18 cellular contexts compared by ENCODE assay signal in the genomic region with DNA sequence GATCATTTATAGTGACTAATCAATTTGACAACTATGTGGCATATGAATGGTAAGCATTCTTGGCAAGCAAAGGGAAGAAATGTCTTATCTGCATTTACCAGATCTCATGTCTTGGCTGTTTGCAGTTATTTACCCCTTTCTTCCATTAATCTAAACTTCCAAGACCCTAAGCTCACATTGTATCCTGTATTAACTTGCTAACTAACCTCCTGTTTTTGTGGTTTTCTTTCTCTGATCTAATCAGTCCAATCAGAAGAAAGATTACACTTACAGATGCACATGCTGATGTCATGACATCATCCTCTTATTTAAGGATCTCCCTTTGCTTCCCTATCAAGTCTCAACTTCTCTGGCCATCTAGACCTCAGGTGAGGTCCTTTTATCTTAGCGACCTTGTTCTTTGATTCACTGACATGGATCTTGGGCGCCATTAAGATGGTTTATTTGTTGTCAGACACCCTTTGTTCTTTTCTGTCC.
DNase-seq lines count a peak whose midpoint lies in the region; ATAC-seq and TF ChIP-seq lines count a peak whose summit lies in the region.
"Had no signal": no experiment of that assay in that cellular context is flagged by ENCODE, and none has a peak within 500 bp of the region (broad histone marks: within the 10 kb centered on the region; RNA-seq: fewer than 3 reads in every experiment).

No MANE protein-coding gene starts in this region.

- DNase-seq in Caco-2 (peak; percentile 74 to 75), KBM-7 (peak; percentile 47), brain microvascular endothelial cell (peak; percentile 6), kidney glomerular epithelial cell (lab: John Stamatoyannopoulos, UW) (peak; percentile 22), NCI-H2081 treated with DMSO at 0.1 percent for 48 hours (lab: John Stamatoyannopoulos, UW) (no peak)
- DNase-seq in stimulated activated naive CD8-positive, alpha-beta T cell treated with anti-CD3 and anti-CD28 coated beads, Interleukin-15, amount 100 ng/mL, for 72 hours: no peak
- no peak for DNase-seq in activated T-cell treated with anti-CD3 and anti-CD28 coated beads, Interleukin-2, amount 50 U/mL, for 72 hours
- DNase-seq: activated T-cell treated with anti-CD3 and anti-CD28 coated beads, Interleukin-2, amount 50 U/mL, for 1 hour; amniotic stem cell; dorsolateral prefrontal cortex; gastrocnemius medialis; naive B cell; NCI-H2107; right cardiac atrium; stimulated activated CD4-positive, alpha-beta T cell treated with anti-CD3 and anti-CD28 coated beads, Interleukin-4, amount 100 ng/mL, for 4 hours had no signal

- peaks cover 31% of the 10 kb centered on the region for H3K4me1 Mint-ChIP-seq in Caco-2 (ENCODE audit: low read depth, unreplicated experiment)
- peaks cover 48% of the 10 kb centered on the region for H3K4me1 Mint-ChIP-seq in stimulated activated naive CD8-positive, alpha-beta T cell treated with anti-CD3 and anti-CD28 coated beads, Interleukin-15, amount 100 ng/mL, for 72 hours
- peaks cover 59% of the 10 kb centered on the region for H3K4me1 Mint-ChIP-seq in activated T-cell treated with anti-CD3 and anti-CD28 coated beads, Interleukin-2, amount 50 U/mL, for 72 hours (ENCODE audit: low read depth)
- H3K4me1 Mint-ChIP-seq: naive B cell; stimulated activated memory B cell treated with anti-CD40 and anti-IgM and Interleukin-4, amounts not matched to agents 10 μg/mL and 1 μg/mL and 100 μg/mL, for 72 hours had no signal

- no TSS peak for BruUV-seq in Caco-2 (replicated peaks; lab: Mats Ljungman, UMichigan)

- H3K27me3 ChIP-seq in Caco-2 (replicated peaks; ENCODE audit: control insufficient read depth, insufficient read depth, low read length): no peaks in the 10 kb centered on the region
- H3K27me3 ChIP-seq in brain microvascular endothelial cell (replicated peaks): no peaks in the 10 kb centered on the region
- H3K27me3 ChIP-seq: dorsolateral prefrontal cortex, gastrocnemius medialis had no signal

- POLR2A ChIA-PET in Caco-2 (lab: Charles Lee): interaction anchor here (0.5 to 0.9 kb wide), 2 partner anchors 123 to 1247 kb away, joined by 3 read pairs; no protein-coding TSS in a partner anchor

- no peak for TF ChIP-seq CTCF in Caco-2 (IDR thresholded peaks at IDR 0.05; ENCODE audit: insufficient read depth in 1 of 2, low read depth in 1 of 2, low read length in 1 of 2, severe bottlenecking in 1 of 2, unreplicated experiment in 1 of 2)
- no peak for TF ChIP-seq CTCF in brain microvascular endothelial cell (IDR thresholded peaks at IDR 0.05; ENCODE audit: low read depth, low read length, missing control alignments)

- H3K9me3 Mint-ChIP-seq in Caco-2 (ENCODE audit: unreplicated experiment): no peaks in the 10 kb centered on the region
- no peaks in the 10 kb centered on the region for H3K9me3 Mint-ChIP-seq in stimulated activated naive CD8-positive, alpha-beta T cell treated with anti-CD3 and anti-CD28 coated beads, Interleukin-15, amount 100 ng/mL, for 72 hours
- H3K9me3 Mint-ChIP-seq in activated T-cell treated with anti-CD3 and anti-CD28 coated beads, Interleukin-2, amount 50 U/mL, for 72 hours: peaks cover 0 to 1% of the 10 kb centered on the region in 2 donors
- H3K9me3 Mint-ChIP-seq: stimulated activated memory B cell treated with anti-CD40 and anti-IgM and Interleukin-4, amounts not matched to agents 10 μg/mL and 1 μg/mL and 100 μg/mL, for 72 hours had no signal

- intact Hi-C loops in Caco-2 (cut with micrococcal nuclease; ENCODE audit: unreplicated experiment): no loop called here

- H3K4me1 ChIP-seq in Caco-2: peaks cover 88% of the 10 kb centered on the region
- H3K4me1 ChIP-seq: gastrocnemius medialis had no signal

- H3K4me3 ChIP-seq in Caco-2 (ENCODE audit: low read depth, low read length): no peak overlapping the region
- H3K4me3 ChIP-seq in brain microvascular endothelial cell (ENCODE audit: low read depth, low read length): no peak overlapping the region
- H3K4me3 ChIP-seq: dorsolateral prefrontal cortex, gastrocnemius medialis had no signal

- H3K4me3 Mint-ChIP-seq in Caco-2 (ENCODE audit: unreplicated experiment): peak overlapping the region; percentile 7
- no peak overlapping the region for H3K4me3 Mint-ChIP-seq in stimulated activated naive CD8-positive, alpha-beta T cell treated with anti-CD3 and anti-CD28 coated beads, Interleukin-15, amount 100 ng/mL, for 72 hours
- no peak overlapping the region for H3K4me3 Mint-ChIP-seq in activated T-cell treated with anti-CD3 and anti-CD28 coated beads, Interleukin-2, amount 50 U/mL, for 72 hours
- H3K4me3 Mint-ChIP-seq: naive B cell; stimulated activated memory B cell treated with anti-CD40 and anti-IgM and Interleukin-4, amounts not matched to agents 10 μg/mL and 1 μg/mL and 100 μg/mL, for 72 hours had no signal

- peaks cover 16% of the 10 kb centered on the region for H3K36me3 Mint-ChIP-seq in Caco-2 (ENCODE audit: insufficient read depth, unreplicated experiment)
- no peaks in the 10 kb centered on the region for H3K36me3 Mint-ChIP-seq in activated T-cell treated with anti-CD3 and anti-CD28 coated beads, Interleukin-2, amount 50 U/mL, for 72 hours (ENCODE audit: insufficient read depth in 2 of 2)
- H3K36me3 Mint-ChIP-seq: naive B cell; stimulated activated memory B cell treated with anti-CD40 and anti-IgM and Interleukin-4, amounts not matched to agents 10 μg/mL and 1 μg/mL and 100 μg/mL, for 72 hours had no signal

- in situ Hi-C loops in KBM-7 (cut with MboI; ENCODE audit: low pct_unique_long_range_greater_than_20kb, low sequenced_read_pairs) (no loop called here), brain microvascular endothelial cell (cut with HindIII; ENCODE audit: low pct_ligation_motif_present, low sequenced_read_pairs) (no loop called here)

- H3K27ac ChIP-seq in brain microvascular endothelial cell: no peak overlapping the region
- H3K27ac ChIP-seq: C4-2B, dorsolateral prefrontal cortex, gastrocnemius medialis had no signal

- H3K9me3 ChIP-seq in Caco-2: no peaks in the 10 kb centered on the region
- H3K9me3 ChIP-seq: gastrocnemius medialis had no signal

- H3K27ac Mint-ChIP-seq in Caco-2 (ENCODE audit: unreplicated experiment): peak overlapping the region; percentile 77
- H3K27ac Mint-ChIP-seq in stimulated activated naive CD8-positive, alpha-beta T cell treated with anti-CD3 and anti-CD28 coated beads, Interleukin-15, amount 100 ng/mL, for 72 hours: no peak overlapping the region
- no peak overlapping the region for H3K27ac Mint-ChIP-seq in activated T-cell treated with anti-CD3 and anti-CD28 coated beads, Interleukin-2, amount 50 U/mL, for 72 hours
- H3K27ac Mint-ChIP-seq: naive B cell; stimulated activated memory B cell treated with anti-CD40 and anti-IgM and Interleukin-4, amounts not matched to agents 10 μg/mL and 1 μg/mL and 100 μg/mL, for 72 hours had no signal

- ATAC-seq in stimulated activated naive CD8-positive, alpha-beta T cell treated with anti-CD3 and anti-CD28 coated beads, Interleukin-15, amount 100 ng/mL, for 72 hours: no peak
- no peak for ATAC-seq in HG03432 (IDR thresholded peaks at IDR 0.05; ENCODE audit: unreplicated experiment)
- ATAC-seq in activated T-cell treated with anti-CD3 and anti-CD28 coated beads, Interleukin-2, amount 50 U/mL, for 72 hours (replicated peaks in 1 of 2): no peak
- ATAC-seq: gastrocnemius medialis; right cardiac atrium; stimulated activated memory B cell treated with anti-CD40 and anti-IgM and Interleukin-4, amounts not matched to agents 10 μg/mL and 1 μg/mL and 100 μg/mL, for 72 hours had no signal

- CTCF ChIA-PET in Caco-2 (lab: Charles Lee): no interaction called here

- H3K36me3 ChIP-seq in Caco-2 (ENCODE audit: control insufficient read depth, insufficient read depth, low read length): no peaks in the 10 kb centered on the region
- no peaks in the 10 kb centered on the region for H3K36me3 ChIP-seq in brain microvascular endothelial cell (replicated peaks)
- H3K36me3 ChIP-seq: gastrocnemius medialis had no signal

- no peaks in the 10 kb centered on the region for H3K27me3 Mint-ChIP-seq in Caco-2 (ENCODE audit: insufficient read depth, unreplicated experiment)
- H3K27me3 Mint-ChIP-seq in stimulated activated naive CD8-positive, alpha-beta T cell treated with anti-CD3 and anti-CD28 coated beads, Interleukin-15, amount 100 ng/mL, for 72 hours: no peaks in the 10 kb centered on the region
- no peaks in the 10 kb centered on the region for H3K27me3 Mint-ChIP-seq in activated T-cell treated with anti-CD3 and anti-CD28 coated beads, Interleukin-2, amount 50 U/mL, for 72 hours (ENCODE audit: low read depth)
- H3K27me3 Mint-ChIP-seq: naive B cell; stimulated activated memory B cell treated with anti-CD40 and anti-IgM and Interleukin-4, amounts not matched to agents 10 μg/mL and 1 μg/mL and 100 μg/mL, for 72 hours had no signal

Comparison
In these comparisons a context has a peak if more than half of its experiments do, and no peak if none do; other contexts are left out.
1. DNase-seq: peak in Caco-2 (2 of 2), KBM-7 (single experiment), brain microvascular endothelial cell (single experiment) and kidney glomerular epithelial cell (single experiment); none in stimulated activated naive CD8-positive, alpha-beta T cell treated with anti-CD3 and anti-CD28 coated beads, Interleukin-15, amount 100 ng/mL, for 72 hours (0 of 2), NCI-H2081 treated with DMSO at 0.1 percent for 48 hours (single experiment) and activated T-cell treated with anti-CD3 and anti-CD28 coated beads, Interleukin-2, amount 50 U/mL, for 72 hours (0 of 2).